ENCODE assay signal across 15 cellular contexts in genomic region chr7:127928852-127929251, GRCh38.
"Had no signal": no experiment of that assay in that cellular context is flagged by ENCODE, and none has a peak within 500 bp of the region (broad histone marks: within the 10 kb centered on the region; RNA-seq: fewer than 3 reads in every experiment).

No MANE protein-coding gene starts in this region.

- H3K4me3 ChIP-seq: cardiac muscle cell, esophagus squamous epithelium, lung, uterus had no signal

- ATAC-seq: left cardiac atrium; naive thymus-derived CD4-positive, alpha-beta T cell had no signal

- H3K27ac ChIP-seq: cardiac muscle cell, esophagus squamous epithelium, neutrophil, uterus had no signal

- H3K27me3 Mint-ChIP-seq: naive thymus-derived CD4-positive, alpha-beta T cell had no signal

- H3K36me3 ChIP-seq: uterus had no signal

- H3K27me3 ChIP-seq: cardiac muscle cell, esophagus squamous epithelium, neutrophil, uterus had no signal

- H3K9me3 Mint-ChIP-seq: activated T-helper 1 cell treated with anti-CD3 and anti-CD28 coated beads, Interleukin-12 subunit alpha, Interleukin-12 subunit beta, Interleukin-2, Interleukin-4 antibody, amounts not matched to agents 30 ng/mL and 10 ng/mL and 1 ng/mL, durations not matched to agents 14 hours and 24 hours and 36 hours; naive thymus-derived CD4-positive, alpha-beta T cell had no signal

- DNase-seq: activated CD4-positive, alpha-beta T cell treated with anti-CD3 and anti-CD28 coated beads for 48 hours; activated naive CD4-positive, alpha-beta T cell treated with Interleukin-2 at 50 U/mL for 16 hours; esophagus squamous epithelium; foreskin fibroblast; head of caudate nucleus; left cardiac atrium; naive thymus-derived CD4-positive, alpha-beta T cell; retina; stimulated activated CD4-positive, alpha-beta T cell treated with anti-CD3 and anti-CD28 coated beads, Interleukin-15, amount 100 ng/mL, for 24 hours; stimulated activated CD4-positive, alpha-beta T cell treated with anti-CD3 and anti-CD28 coated beads, Interleukin-4, amount 100 ng/mL, for 4 hours; uterus had no signal

- H3K4me1 ChIP-seq: uterus had no signal

- H3K4me3 Mint-ChIP-seq: activated T-helper 1 cell treated with anti-CD3 and anti-CD28 coated beads, Interleukin-12 subunit alpha, Interleukin-12 subunit beta, Interleukin-2, Interleukin-4 antibody, amounts not matched to agents 30 ng/mL and 10 ng/mL and 1 ng/mL, durations not matched to agents 14 hours and 24 hours and 36 hours; naive thymus-derived CD4-positive, alpha-beta T cell had no signal

- H3K9me3 ChIP-seq: esophagus squamous epithelium, neutrophil, uterus had no signal
